In genomic region chr6:111759413-111759835, GRCh38 we compare ENCODE assay signal across 10 cellular contexts.
DNase-seq lines count a peak whose midpoint lies in the region; ATAC-seq and TF ChIP-seq lines count a peak whose summit lies in the region.
"Had no signal": no experiment of that assay in that cellular context is flagged by ENCODE, and none has a peak within 500 bp of the region (broad histone marks: within the 10 kb centered on the region; RNA-seq: fewer than 3 reads in every experiment).

No MANE protein-coding gene starts in this region.

- no peaks in the 10 kb centered on the region for H3F3A ChIP-seq in PC-9 (ENCODE audit: insufficient read depth, low read depth)

- POLR2A ChIA-PET in RWPE1 (lab: Yijun Ruan, JAX; ENCODE audit: low non-redundant PET) (no interaction called here), PC-9 (lab: Charles Lee; ENCODE audit: unreplicated experiment) (interaction anchor here (0.7 kb wide), 1 partner anchor 11 kb away, joined by 4 read pairs; no protein-coding TSS in a partner anchor)

- peaks cover 96% of the 10 kb centered on the region for H3K4me1 Mint-ChIP-seq in activated naive CD8-positive, alpha-beta T cell (ENCODE audit: low read depth)

- H3K4me1 ChIP-seq in left lung (peaks cover 17 to 51% of the 10 kb centered on the region in 2 donors), subcutaneous abdominal adipose tissue (ENCODE audit: control insufficient read depth in 5 of 5, insufficient read depth in 5 of 5, low read length in 5 of 5) (peaks cover 16 to 70% (median 47%) of the 10 kb centered on the region in 5 donors), PC-9 (replicated peaks; ENCODE audit: insufficient read depth) (no peaks in the 10 kb centered on the region)

- H3K9ac ChIP-seq in subcutaneous abdominal adipose tissue (ENCODE audit: low read length in 5 of 5): peak overlapping the region in 4 of 5 donors; percentile 5 to 48 (median 27)

- H3K4me3 ChIP-seq in left lung (no peak overlapping the region), subcutaneous abdominal adipose tissue (ENCODE audit: low read depth in 1 of 5, low read length in 5 of 5) (peak overlapping the region in 4 of 5 donors; percentile 25 to 39 (median 32)), PC-9 (no peak overlapping the region)

- H3K9me3 Mint-ChIP-seq in activated naive CD8-positive, alpha-beta T cell (ENCODE audit: low read depth): no peaks in the 10 kb centered on the region

- peaks cover 41% of the 10 kb centered on the region for H3K36me3 Mint-ChIP-seq in activated naive CD8-positive, alpha-beta T cell

- H3K79me2 ChIP-seq in PC-9 (ENCODE audit: low read depth): no peaks in the 10 kb centered on the region

- peak; percentile 75 for DNase-seq in activated CD8-positive, alpha-beta memory T cell treated with anti-CD3 and anti-CD28 coated beads for 24 hours
- DNase-seq in activated CD8-positive, alpha-beta memory T cell treated with anti-CD3 and anti-CD28 coated beads, Interleukin-2, amount 50 U/mL, for 48 hours: no peak
- DNase-seq in left lung: no peak
- no peak for DNase-seq in RWPE1 (ENCODE audit: low spot score)
- no peak for DNase-seq in NCI-H2171 (lab: John Stamatoyannopoulos, UW)
- no peak for DNase-seq in PC-9
- DNase-seq: ACHN, T1000 had no signal

- peak overlapping the region; percentile 91 for H3K4me3 Mint-ChIP-seq in activated naive CD8-positive, alpha-beta T cell

- TF ChIP-seq CTCF in left lung (IDR thresholded peaks at IDR 0.05) (no peak), RWPE1 (conservative IDR thresholded peaks at IDR 0.05; ENCODE audit: low read depth) (no peak), PC-9 (conservative IDR thresholded peaks at IDR 0.05) (no peak)

- no peak for ATAC-seq in left lung

- BruUV-seq in PC-9 (replicated peaks; lab: Mats Ljungman, UMichigan): no TSS peak

- no peak overlapping the region for H3K4me2 ChIP-seq in PC-9

- no peaks in the 10 kb centered on the region for H4K20me1 ChIP-seq in PC-9 (ENCODE audit: insufficient read depth)

- intact Hi-C loops in left lung (cut with DNase I): no loop called here
- intact Hi-C loops in PC-9 (cut with micrococcal nuclease; ENCODE audit: unreplicated experiment): no loop called here

- no peak overlapping the region for H2AFZ ChIP-seq in PC-9

- H3K27me3 ChIP-seq in left lung: no peaks in the 10 kb centered on the region
- H3K27me3 ChIP-seq in subcutaneous abdominal adipose tissue (ENCODE audit: control insufficient read depth in 5 of 5, insufficient read depth in 4 of 5, low read length in 5 of 5): no peaks in the 10 kb centered on the region
- H3K27me3 ChIP-seq in PC-9 (ENCODE audit: insufficient read depth, low read depth): no peaks in the 10 kb centered on the region

- H3K36me3 ChIP-seq in left lung (no peaks in the 10 kb centered on the region), subcutaneous abdominal adipose tissue (ENCODE audit: control insufficient read depth in 5 of 5, insufficient read depth in 5 of 5, low read length in 5 of 5) (no peaks in the 10 kb centered on the region), PC-9 (ENCODE audit: low read depth) (no peaks in the 10 kb centered on the region)

- no peaks in the 10 kb centered on the region for H3K27me3 Mint-ChIP-seq in activated naive CD8-positive, alpha-beta T cell

- H3K27ac Mint-ChIP-seq in activated naive CD8-positive, alpha-beta T cell: peak overlapping the region; percentile 100

- H3K27ac ChIP-seq in left lung: peak overlapping the region; percentile 29 to 66
- peak overlapping the region; percentile 28 for H3K27ac ChIP-seq in subcutaneous abdominal adipose tissue (ENCODE audit: low read depth, low read length)
- no peak overlapping the region for H3K27ac ChIP-seq in RWPE1
- H3K27ac ChIP-seq in PC-9: no peak overlapping the region

- H3K9me3 ChIP-seq in left lung (no peaks in the 10 kb centered on the region), subcutaneous abdominal adipose tissue (ENCODE audit: control insufficient read depth in 5 of 5, low read length in 5 of 5) (no peaks in the 10 kb centered on the region), PC-9 (ENCODE audit: insufficient read depth, low read depth) (no peaks in the 10 kb centered on the region)

- CTCF ChIA-PET in RWPE1 (lab: Yijun Ruan, JAX): no interaction called here
- CTCF ChIA-PET in PC-9 (lab: Charles Lee): no interaction called here

- H3K9me2 ChIP-seq in PC-9 (ENCODE audit: insufficient read depth): no peaks in the 10 kb centered on the region; the same call in 1 of the 2 replicates

Comparison
In these comparisons a context has a peak if more than half of its experiments do, and no peak if none do; other contexts are left out.
1. H3K27ac ChIP-seq: peak in left lung (2 of 2) and subcutaneous abdominal adipose tissue (single experiment); none in RWPE1 (single experiment) and PC-9 (single experiment).
2. H3K4me3 ChIP-seq: peak in subcutaneous abdominal adipose tissue (4 of 5); none in left lung (0 of 2) and PC-9 (single experiment).